8 cellular contexts compared by ENCODE assay signal in genomic region chr17:28720247-28720996, GRCh38. TPM values are rescaled to one million over a fixed set of nuclear protein-coding genes. Genes with fewer than 3 reads are reported as not detected.
A peak's percentile ranks its signal among the peaks of the same experiment; 100 is the strongest.
DNase-seq lines count a peak whose midpoint lies in the region; ATAC-seq and TF ChIP-seq lines count a peak whose summit lies in the region.

No MANE protein-coding gene starts in this region.

- peak overlapping the region; percentile 86 to 88 for H3K4me3 ChIP-seq in right atrium auricular region
- H3K4me3 ChIP-seq in spleen: peak overlapping the region; percentile 72 to 99 (median 91)

- no peak for TF ChIP-seq CTCF in right atrium auricular region (IDR thresholded peaks at IDR 0.05)
- TF ChIP-seq CTCF in spleen (IDR thresholded peaks at IDR 0.05 in 8 of 11, conservative IDR thresholded peaks at IDR 0.05 in 3 of 11): peak in 1 of 11 experiments; percentile 18

- TF ChIP-seq POLR2A in spleen (IDR thresholded peaks at IDR 0.05): no peak

- WGBS in spleen, 5 donors: 1 to 3% (median 2%) methylated on average over 25 to 30 of the region's 30 CpGs

- no peak for DNase-seq in right atrium auricular region (ENCODE audit: low spot score)
- no peak for DNase-seq in left cardiac atrium
- peak; percentile 34 for DNase-seq in activated CD8-positive, alpha-beta memory T cell treated with anti-CD3 and anti-CD28 coated beads, Interleukin-2, amount 50 U/mL, for 4 hours
- DNase-seq in glomerular visceral epithelial cell (ENCODE audit: extremely low spot score): peak; percentile 25
- DNase-seq in spleen: no peak
- no peak for DNase-seq in globus pallidus (ENCODE audit: low spot score)
- DNase-seq in ureter (ENCODE audit: low spot score): no peak
- DNase-seq in iPS-NIHi7 (ENCODE audit: extremely low spot score): no peak

- H3K27ac ChIP-seq in right atrium auricular region: peak overlapping the region; percentile 91 to 92
- H3K27ac ChIP-seq in spleen: peak overlapping the region; percentile 62 to 92 (median 89)

- H3K4me1 ChIP-seq in right atrium auricular region: peaks cover 0 to 57% of the 10 kb centered on the region in 2 donors
- peaks cover 45 to 92% (median 82%) of the 10 kb centered on the region in 6 donors for H3K4me1 ChIP-seq in spleen

- no peak for ATAC-seq in left cardiac atrium

- intact Hi-C loops in left cardiac atrium (cut with DNase I): no loop called here
- intact Hi-C loops in spleen (cut with DNase I; ENCODE audit: low total_unique reads): no loop called here

- no peaks in the 10 kb centered on the region for H3K9me3 ChIP-seq in right atrium auricular region
- H3K9me3 ChIP-seq in spleen: no peaks in the 10 kb centered on the region

- H3K36me3 ChIP-seq in right atrium auricular region (peaks cover 42% of the 10 kb centered on the region), spleen (peaks cover 0 to 46% (median 37%) of the 10 kb centered on the region in 6 donors)

- H3K27me3 ChIP-seq in right atrium auricular region (no peaks in the 10 kb centered on the region), spleen (replicated peaks in 1 of 7) (peaks cover 0 to 18% (median 11%) of the 10 kb centered on the region in 7 donors)

RNA-seq across cellular contexts. Expression of gene RPL23A, which starts 0.6 kb away (rescaled TPM):
- total RNA-seq in right atrium auricular region: 100 to 1,000 TPM; 231 to 505 TPM
- 100 to 1,000 TPM; 894 to 914 TPM for total RNA-seq in left cardiac atrium
- total RNA-seq in spleen: 1,000 to 10,000 TPM in 4 of 7 donors, 100 to 1,000 TPM in 3; 571 to 2,010 (median 1,472) TPM
- 1,000 to 10,000 TPM; 2,562 to 3,144 (median 3,044) TPM for polyA plus RNA-seq in spleen
- total RNA-seq in ureter: 1,937 TPM

RNA-seq across cellular contexts. Expression of gene RAB34, which starts 2.8 kb away (rescaled TPM):
- 100 to 1,000 TPM in 1 of 2 donors, 10 to 100 TPM in 1; 55.8 to 139 TPM for total RNA-seq in right atrium auricular region
- 10 to 100 TPM; 37.2 to 53.8 TPM for total RNA-seq in left cardiac atrium
- total RNA-seq in spleen: 100 to 1,000 TPM in 1 of 7 donors, 10 to 100 TPM in 6; 31.4 to 111 (median 49.4) TPM
- 10 to 100 TPM; 45.6 to 59.5 (median 56.6) TPM for polyA plus RNA-seq in spleen
- total RNA-seq in ureter: 82.9 TPM

RNA-seq across cellular contexts. Expression of gene TLCD1, which starts 5.6 kb away (rescaled TPM):
- 1 to 10 TPM in 1 of 2 donors, not detected in 1; 1.7 TPM for total RNA-seq in right atrium auricular region
- 1 to 10 TPM; 3.5 to 3.7 TPM for total RNA-seq in left cardiac atrium
- total RNA-seq in spleen: 1 to 10 TPM in 5 of 7 donors, under 1 TPM in 1, not detected in 1; 0.97 to 2.6 (median 2.0) TPM
- polyA plus RNA-seq in spleen: 1 to 10 TPM; 2.3 to 3.5 (median 2.4) TPM
- 18.1 TPM for total RNA-seq in ureter

RNA-seq across cellular contexts. Expression of gene NEK8, which starts 8.2 kb away (rescaled TPM):
- 1 to 10 TPM; 1.0 to 1.1 TPM for total RNA-seq in right atrium auricular region
- 1 to 10 TPM in 1 of 2 donors, under 1 TPM in 1; 0.85 to 1.3 TPM for total RNA-seq in left cardiac atrium
- total RNA-seq in spleen: 10 to 100 TPM in 6 of 7 donors, 1 to 10 TPM in 1; 8.9 to 17.6 (median 12.8) TPM
- 10 to 100 TPM in 1 of 3 donors, 1 to 10 TPM in 2; 7.3 to 14.3 (median 7.7) TPM for polyA plus RNA-seq in spleen
- total RNA-seq in ureter: 14.9 TPM

RNA-seq across cellular contexts. Expression of gene PROCA1, which starts 8.7 kb away (rescaled TPM):
- total RNA-seq in right atrium auricular region (1 to 10 TPM in 1 of 2 donors, under 1 TPM in 1; 0.94 to 1.4 TPM), left cardiac atrium (1 to 10 TPM in 1 of 2 donors, under 1 TPM in 1; 0.97 to 1.6 TPM), spleen (1 to 10 TPM; 4.3 to 8.5 (median 6.6) TPM), ureter (1.1 TPM)
- polyA plus RNA-seq in spleen: 10 to 100 TPM in 2 of 3 donors, 1 to 10 TPM in 1; 6.0 to 14.5 (median 12.8) TPM

Comparison
In these comparisons a context has a peak if more than half of its experiments do, and no peak if none do; other contexts are left out.
1. DNase-seq: peak in activated CD8-positive, alpha-beta memory T cell treated with anti-CD3 and anti-CD28 coated beads, Interleukin-2, amount 50 U/mL, for 4 hours (single experiment) and glomerular visceral epithelial cell (single experiment); none in right atrium auricular region (single experiment), left cardiac atrium (single experiment), spleen (single experiment), globus pallidus (single experiment), ureter (single experiment) and iPS-NIHi7 (single experiment).